Comparison of ENCODE assay signal across 21 cellular contexts in genomic region chr3:85950435-85950834, GRCh38.
DNase-seq lines count a peak whose midpoint lies in the region; ATAC-seq, FAIRE-seq and TF ChIP-seq lines count a peak whose summit lies in the region.
"Had no signal": no experiment of that assay in that cellular context is flagged by ENCODE, and none has a peak within 500 bp of the region (broad histone marks: within the 10 kb centered on the region; RNA-seq: fewer than 3 reads in every experiment).

No MANE protein-coding gene starts in this region.

- H3K79me1 ChIP-seq in mesenchymal stem cell (replicated peaks; ENCODE audit: low read length, poor library complexity, severe bottlenecking): no peaks in the 10 kb centered on the region

- H2BK15ac ChIP-seq in mesenchymal stem cell (ENCODE audit: low read depth, poor library complexity, severe bottlenecking): no peak overlapping the region

- H2AK5ac ChIP-seq in mesenchymal stem cell (ENCODE audit: low read length, severe bottlenecking): no peak overlapping the region

- H2AFZ ChIP-seq in MM.1S (ENCODE audit: low read length) (no peak overlapping the region), mesenchymal stem cell (ENCODE audit: low read depth, low read length) (no peak overlapping the region)

- no peak overlapping the region for H3K14ac ChIP-seq in mesenchymal stem cell (ENCODE audit: low read length in 2 of 2)

- no peaks in the 10 kb centered on the region for H3K79me2 ChIP-seq in MM.1S (ENCODE audit: low read length)

- H3K27me3 ChIP-seq in MM.1S (replicated peaks; ENCODE audit: insufficient read depth, low read length) (no peaks in the 10 kb centered on the region), left lung (no peaks in the 10 kb centered on the region), mesenchymal stem cell (ENCODE audit: control insufficient read depth in 1 of 2, insufficient read depth in 1 of 2, low read length in 2 of 2) (no peaks in the 10 kb centered on the region)
- H3K27me3 ChIP-seq: BLaER1 treated with 17β-estradiol and CSF1 and Interleukin-3, amounts not matched to agents 10 nM and 100 nM had no signal

- no peak overlapping the region for H3K4ac ChIP-seq in mesenchymal stem cell (ENCODE audit: low read depth in 1 of 2, low read length in 2 of 2)

- peak; percentile 7 for FAIRE-seq in A549 (lab: Jason Lieb, UNC)
- FAIRE-seq: A204.1, D721Med, G401.6, GM12891, GM19239 had no signal

- no peak overlapping the region for H3K9ac ChIP-seq in MM.1S (ENCODE audit: low read length)
- no peak overlapping the region for H3K9ac ChIP-seq in mesenchymal stem cell (ENCODE audit: low read length)
- H3K9ac ChIP-seq: BLaER1 treated with 17β-estradiol and CSF1 and Interleukin-3, amounts not matched to agents 10 nM and 100 nM had no signal

- no peak overlapping the region for H3K27ac ChIP-seq in A549
- no peak overlapping the region for H3K27ac ChIP-seq in MM.1S (ENCODE audit: low read length)
- H3K27ac ChIP-seq in left lung: no peak overlapping the region
- H3K27ac ChIP-seq in mesenchymal stem cell (ENCODE audit: low read length, poor library complexity, severe bottlenecking): no peak overlapping the region
- H3K27ac ChIP-seq: BLaER1 treated with 17β-estradiol and CSF1 and Interleukin-3, amounts not matched to agents 10 nM and 100 nM; C4-2B had no signal

- no peaks in the 10 kb centered on the region for H3F3A ChIP-seq in MM.1S (ENCODE audit: insufficient read depth, low read length)

- H2BK120ac ChIP-seq in mesenchymal stem cell (ENCODE audit: low read depth, low read length): no peak overlapping the region

- no peak for TF ChIP-seq EP300 in A549 (IDR thresholded peaks at IDR 0.05)

- H3K9me2 ChIP-seq in MM.1S (replicated peaks; ENCODE audit: insufficient read depth, low read length): no peaks in the 10 kb centered on the region

- POLR2A ChIA-PET in A549 (lab: Yijun Ruan, JAX): no interaction called here

- no peak overlapping the region for H2BK12ac ChIP-seq in mesenchymal stem cell (ENCODE audit: low read length in 2 of 2)

- no peak for DNase-seq in A549 (ENCODE audit: low read depth in 1 of 2, low spot score in 1 of 2)
- peak; percentile 63 for DNase-seq in MM.1S
- no peak for DNase-seq in left lung
- no peak for DNase-seq in mesenchymal stem cell
- DNase-seq: 8988T; AML-193; Caco-2; Calu3; CD4-positive, alpha-beta T cell; CD8-positive, alpha-beta T cell; DMS79 treated with DMSO at 0.1 percent for 48 hours; GF-D8 had no signal

- H4K20me1 ChIP-seq in MM.1S (ENCODE audit: insufficient read depth, low read length): no peaks in the 10 kb centered on the region
- H4K20me1 ChIP-seq: BLaER1 treated with 17β-estradiol and CSF1 and Interleukin-3, amounts not matched to agents 10 nM and 100 nM had no signal

- no peak overlapping the region for H2BK5ac ChIP-seq in mesenchymal stem cell (ENCODE audit: low read depth, low read length, poor library complexity, severe bottlenecking)

- no peaks in the 10 kb centered on the region for H3K9me3 ChIP-seq in A549
- no peaks in the 10 kb centered on the region for H3K9me3 ChIP-seq in MM.1S (replicated peaks; ENCODE audit: insufficient read depth, low read length)
- H3K9me3 ChIP-seq in left lung: no peaks in the 10 kb centered on the region
- no peaks in the 10 kb centered on the region for H3K9me3 ChIP-seq in mesenchymal stem cell (ENCODE audit: control insufficient read depth, low read length)
- H3K9me3 ChIP-seq: BLaER1 treated with 17β-estradiol and CSF1 and Interleukin-3, amounts not matched to agents 10 nM and 100 nM; Caco-2 had no signal

- no peak overlapping the region for H3K18ac ChIP-seq in mesenchymal stem cell (ENCODE audit: low read depth in 1 of 2, low read length in 2 of 2)

- no peak overlapping the region for H4K91ac ChIP-seq in mesenchymal stem cell (ENCODE audit: low read length)

- intact Hi-C loops in left lung (cut with DNase I): no loop called here

- WGBS in A549 (ENCODE audit: missing lambda C conversion rate): 10% methylated on average over 1 of the region's 1 CpG
- no CpG with 5 or more reads among the region's 1 CpG for WGBS in mesenchymal stem cell

- no peaks in the 10 kb centered on the region for H3K36me3 ChIP-seq in MM.1S (replicated peaks; ENCODE audit: insufficient read depth, low read length)
- H3K36me3 ChIP-seq in left lung: no peaks in the 10 kb centered on the region
- H3K36me3 ChIP-seq in mesenchymal stem cell (ENCODE audit: control insufficient read depth in 1 of 2, insufficient read depth in 2 of 2, low read depth in 1 of 2, low read length in 2 of 2): no peaks in the 10 kb centered on the region
- H3K36me3 ChIP-seq: BLaER1 treated with 17β-estradiol and CSF1 and Interleukin-3, amounts not matched to agents 10 nM and 100 nM had no signal

- ATAC-seq in A549: no peak
- peak; percentile 13 for ATAC-seq in left lung
- no peak for ATAC-seq in GM21390 (IDR thresholded peaks at IDR 0.05; ENCODE audit: unreplicated experiment)
- ATAC-seq in HG03175 (IDR thresholded peaks at IDR 0.05; ENCODE audit: unreplicated experiment): no peak
- ATAC-seq: CD8-positive, alpha-beta T cell had no signal

- H3K4me3 ChIP-seq in A549 (no peak overlapping the region), MM.1S (ENCODE audit: low read length) (no peak overlapping the region), left lung (no peak overlapping the region), mesenchymal stem cell (ENCODE audit: insufficient read depth in 1 of 2, low read depth in 1 of 2, low read length in 2 of 2) (no peak overlapping the region)
- H3K4me3 ChIP-seq: BLaER1 treated with 17β-estradiol and CSF1 and Interleukin-3, amounts not matched to agents 10 nM and 100 nM had no signal

- H3K4me2 ChIP-seq in A549 (no peak overlapping the region), MM.1S (ENCODE audit: low read depth, low read length) (0 out of 2 replicates have a peak overlapping the region, but pooled peaks have one; percentile 3), mesenchymal stem cell (ENCODE audit: low read length, poor library complexity, severe bottlenecking) (no peak overlapping the region)
- H3K4me2 ChIP-seq: BLaER1 treated with 17β-estradiol and CSF1 and Interleukin-3, amounts not matched to agents 10 nM and 100 nM had no signal

- TF ChIP-seq POLR2A in A549 (IDR thresholded peaks at IDR 0.05; ENCODE audit: low read length): no peak

- no peak for TF ChIP-seq RAD21 in A549 (conservative IDR thresholded peaks at IDR 0.05 in 1 of 2, IDR thresholded peaks at IDR 0.05 in 1 of 2)

- H4K8ac ChIP-seq in mesenchymal stem cell (ENCODE audit: low read length): no peak overlapping the region

- CTCF ChIA-PET in A549 (lab: Yijun Ruan, JAX): no interaction called here

- H3K23ac ChIP-seq in mesenchymal stem cell (ENCODE audit: low read length in 2 of 2): no peak overlapping the region

- H3K4me1 ChIP-seq in A549 (no peaks in the 10 kb centered on the region), MM.1S (ENCODE audit: low read length) (0 out of 2 replicates have a peak, but pooled peaks cover 4% of the 10 kb centered on the region), left lung (no peaks in the 10 kb centered on the region), mesenchymal stem cell (ENCODE audit: control insufficient read depth, insufficient read depth, low read depth, low read length) (no peaks in the 10 kb centered on the region)
- H3K4me1 ChIP-seq: BLaER1 treated with 17β-estradiol and CSF1 and Interleukin-3, amounts not matched to agents 10 nM and 100 nM; Caco-2 had no signal

- no peak for TF ChIP-seq CTCF in A549 (IDR thresholded peaks at IDR 0.05)
- TF ChIP-seq CTCF in MM.1S (IDR thresholded peaks at IDR 0.05; ENCODE audit: low read length): no peak
- TF ChIP-seq CTCF in left lung (IDR thresholded peaks at IDR 0.05): no peak

TF ChIP-seq in A549, 52 proteins besides CTCF, POLR2A, EP300 and RAD21:
- TF ChIP-seq, protein P1, sequence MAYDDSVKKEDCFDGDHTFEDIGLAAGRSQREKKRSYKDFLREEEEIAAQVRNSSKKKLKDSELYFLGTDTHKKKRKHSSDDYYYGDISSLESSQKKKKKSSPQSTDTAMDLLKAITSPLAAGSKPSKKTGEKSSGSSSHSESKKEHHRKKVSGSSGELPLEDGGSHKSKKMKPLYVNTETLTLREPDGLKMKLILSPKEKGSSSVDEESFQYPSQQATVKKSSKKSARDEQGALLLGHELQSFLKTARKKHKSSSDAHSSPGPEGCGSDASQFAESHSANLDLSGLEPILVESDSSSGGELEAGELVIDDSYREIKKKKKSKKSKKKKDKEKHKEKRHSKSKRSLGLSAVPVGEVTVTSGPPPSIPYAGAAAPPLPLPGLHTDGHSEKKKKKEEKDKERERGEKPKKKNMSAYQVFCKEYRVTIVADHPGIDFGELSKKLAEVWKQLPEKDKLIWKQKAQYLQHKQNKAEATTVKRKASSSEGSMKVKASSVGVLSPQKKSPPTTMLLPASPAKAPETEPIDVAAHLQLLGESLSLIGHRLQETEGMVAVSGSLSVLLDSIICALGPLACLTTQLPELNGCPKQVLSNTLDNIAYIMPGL (CRISPR knock-in tag; IDR thresholded peaks at IDR 0.05; ENCODE audit: borderline replicate concordance): no peak
- TF ChIP-seq TFCP2L1 (CRISPR knock-in tag; IDR thresholded peaks at IDR 0.05): no peak
- no peak for TF ChIP-seq HEYL (CRISPR knock-in tag; IDR thresholded peaks at IDR 0.05)
- no peak for TF ChIP-seq CHD4 (IDR thresholded peaks at IDR 0.05; ENCODE audit: borderline replicate concordance)
- TF ChIP-seq CBX2 (IDR thresholded peaks at IDR 0.05; ENCODE audit: borderline replicate concordance, low read depth): no peak
- TF ChIP-seq KDM1A (IDR thresholded peaks at IDR 0.05; ENCODE audit: low read depth): no peak
- TF ChIP-seq, protein P2, sequence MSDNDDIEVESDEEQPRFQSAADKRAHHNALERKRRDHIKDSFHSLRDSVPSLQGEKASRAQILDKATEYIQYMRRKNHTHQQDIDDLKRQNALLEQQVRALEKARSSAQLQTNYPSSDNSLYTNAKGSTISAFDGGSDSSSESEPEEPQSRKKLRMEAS (IDR thresholded peaks at IDR 0.05): no peak
- no peak for TF ChIP-seq POLR2AphosphoS2 (conservative IDR thresholded peaks at IDR 0.05; ENCODE audit: low read length)
